In the genomic region with DNA sequence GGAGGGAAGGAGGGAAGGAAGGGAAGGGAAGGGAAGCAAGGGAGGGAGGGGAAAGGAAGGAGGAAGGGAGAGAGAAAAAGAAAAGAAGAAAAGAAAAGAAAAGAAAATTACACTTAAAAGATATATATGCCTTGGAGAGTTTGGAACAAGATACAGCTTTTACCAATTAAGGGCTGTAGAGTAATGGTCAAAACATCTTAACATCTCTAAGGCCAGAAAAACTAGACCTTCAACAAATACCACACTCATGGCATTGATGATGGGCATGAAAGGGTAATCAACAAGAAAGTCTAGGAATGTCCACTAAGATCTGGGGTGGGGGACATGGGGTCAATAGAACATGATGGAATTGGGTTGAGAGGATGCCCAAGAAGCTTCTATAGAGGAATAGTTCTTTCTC, we compare ENCODE assay signal across 23 cellular contexts.
"Had no signal": no experiment of that assay in that cellular context is flagged by ENCODE, and none has a peak within 500 bp of the region (broad histone marks: within the 10 kb centered on the region; RNA-seq: fewer than 3 reads in every experiment).

No MANE protein-coding gene starts in this region.

- DNase-seq: activated CD4-positive, alpha-beta T cell treated with anti-CD3 and anti-CD28 coated beads for 48 hours; activated CD4-positive, alpha-beta T cell treated with anti-CD3 and anti-CD28 coated beads, Interleukin-2, amount 50 U/mL, for 48 hours; activated CD8-positive, alpha-beta memory T cell treated with anti-CD3 and anti-CD28 coated beads for 24 hours; activated gamma-delta T cell; activated naive CD4-positive, alpha-beta T cell treated with anti-CD3 and anti-CD28 coated beads, Interleukin-2, amount 10 ng/mL, durations not matched to agents 7 days and 5 days; activated naive CD8-positive, alpha-beta T cell treated with anti-CD3 and anti-CD28 coated beads, Interleukin-2, amount 10 ng/mL, durations not matched to agents 7 days and 5 days; amniotic stem cell; caudate nucleus; foreskin keratinocyte; left lung; lower lobe of right lung; mesenchymal stem cell; naive thymus-derived CD8-positive, alpha-beta T cell; occipital lobe; posterior cingulate gyrus; stimulated activated CD4-positive, alpha-beta T cell treated with anti-CD3 and anti-CD28 coated beads, Interleukin-12 subunit alpha, Interleukin-12 subunit beta, amount 100 ng/mL, for 4 hours; stimulated activated naive CD4-positive, alpha-beta T cell treated with Interleukin-2 at 50 U/mL for 16 hours; T-helper 1 cell; transverse colon had no signal

- H3K4me3 ChIP-seq: left lung, lower lobe of right lung, skin epidermis, transverse colon had no signal

- H3K9me3 ChIP-seq: left lung, lower lobe of right lung, transverse colon had no signal

- H3K27me3 Mint-ChIP-seq: activated naive CD4-positive, alpha-beta T cell treated with anti-CD3 and anti-CD28 coated beads, Interleukin-2, amount 10 ng/mL, durations not matched to agents 7 days and 5 days; activated naive CD8-positive, alpha-beta T cell treated with anti-CD3 and anti-CD28 coated beads, Interleukin-2, amount 10 ng/mL, durations not matched to agents 7 days and 5 days; naive thymus-derived CD8-positive, alpha-beta T cell had no signal

- H3K27me3 ChIP-seq: foreskin keratinocyte, left lung, transverse colon had no signal

- ATAC-seq: foreskin keratinocyte; left lung; naive thymus-derived CD8-positive, alpha-beta T cell; sciatic nerve had no signal

- H3K27ac ChIP-seq: foreskin keratinocyte, left lung, lower lobe of right lung, skin epidermis, transverse colon had no signal

- H3K4me3 Mint-ChIP-seq: activated naive CD4-positive, alpha-beta T cell treated with anti-CD3 and anti-CD28 coated beads, Interleukin-2, amount 10 ng/mL, durations not matched to agents 7 days and 5 days; activated naive CD8-positive, alpha-beta T cell treated with anti-CD3 and anti-CD28 coated beads, Interleukin-2, amount 10 ng/mL, durations not matched to agents 7 days and 5 days; naive thymus-derived CD8-positive, alpha-beta T cell; neural crest cell; T-helper 2 cell treated with Interferon-gamma antibody and Interleukin-4, amounts not matched to agents 5 μg/mL and 100 μg/mL, for 36 hours had no signal

- H3K27ac Mint-ChIP-seq: activated naive CD4-positive, alpha-beta T cell treated with anti-CD3 and anti-CD28 coated beads, Interleukin-2, amount 10 ng/mL, durations not matched to agents 7 days and 5 days; activated naive CD8-positive, alpha-beta T cell treated with anti-CD3 and anti-CD28 coated beads, Interleukin-2, amount 10 ng/mL, durations not matched to agents 7 days and 5 days had no signal

- H3K9me3 Mint-ChIP-seq: activated naive CD4-positive, alpha-beta T cell treated with anti-CD3 and anti-CD28 coated beads, Interleukin-2, amount 10 ng/mL, durations not matched to agents 7 days and 5 days; activated naive CD8-positive, alpha-beta T cell treated with anti-CD3 and anti-CD28 coated beads, Interleukin-2, amount 10 ng/mL, durations not matched to agents 7 days and 5 days; naive thymus-derived CD8-positive, alpha-beta T cell; neural crest cell; T-helper 2 cell treated with Interferon-gamma antibody and Interleukin-4, amounts not matched to agents 5 μg/mL and 100 μg/mL, for 36 hours had no signal
